ENCODE assay signal across 1 cellular context in the genomic region with DNA sequence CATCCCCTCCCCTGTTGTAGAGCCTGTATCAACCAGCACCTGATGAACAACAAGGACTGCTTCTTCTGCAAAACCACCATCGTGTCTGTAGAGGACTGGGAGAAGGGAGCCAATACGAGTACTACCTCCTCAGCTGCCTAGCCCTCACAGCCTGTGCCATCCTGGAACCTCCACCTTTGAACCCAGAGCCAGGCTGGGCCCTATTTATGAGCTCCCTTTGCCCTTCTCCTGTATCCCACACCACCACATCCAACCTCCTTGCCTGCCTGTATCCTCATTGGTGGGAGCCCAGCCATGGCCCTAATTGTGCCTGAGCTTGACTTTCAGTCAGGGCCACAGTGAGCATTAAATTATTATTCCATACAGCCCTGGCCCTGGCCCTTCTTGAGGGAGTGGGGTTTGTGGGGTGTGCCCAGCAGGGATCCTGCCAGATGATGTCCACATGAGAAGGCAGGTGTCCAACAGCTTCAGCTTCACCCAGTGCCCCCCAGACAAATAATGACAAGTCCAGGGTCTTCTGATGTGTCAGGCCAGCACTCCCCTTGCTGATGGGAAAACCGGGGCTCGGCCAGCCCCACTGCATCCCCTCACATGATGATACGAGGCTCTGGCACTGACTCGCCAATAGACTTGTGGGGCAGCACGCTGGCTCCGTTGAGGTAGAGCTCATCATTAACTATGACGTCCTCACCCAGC.
TF ChIP-seq lines count a peak whose summit lies in the region.

No MANE protein-coding gene starts in this region.

TF ChIP-seq in GM23338, 12 proteins besides CTCF, POLR2A, EP300 and RAD21:
- TF ChIP-seq POLR2AphosphoS5 (IDR thresholded peaks at IDR 0.05; ENCODE audit: low read depth) (0 out of 2 replicates have a peak, but pooled peaks have one; percentile 7), NANOG (IDR thresholded peaks at IDR 0.05; ENCODE audit: borderline replicate concordance) (no peak)
- TF ChIP-seq, protein P1, sequence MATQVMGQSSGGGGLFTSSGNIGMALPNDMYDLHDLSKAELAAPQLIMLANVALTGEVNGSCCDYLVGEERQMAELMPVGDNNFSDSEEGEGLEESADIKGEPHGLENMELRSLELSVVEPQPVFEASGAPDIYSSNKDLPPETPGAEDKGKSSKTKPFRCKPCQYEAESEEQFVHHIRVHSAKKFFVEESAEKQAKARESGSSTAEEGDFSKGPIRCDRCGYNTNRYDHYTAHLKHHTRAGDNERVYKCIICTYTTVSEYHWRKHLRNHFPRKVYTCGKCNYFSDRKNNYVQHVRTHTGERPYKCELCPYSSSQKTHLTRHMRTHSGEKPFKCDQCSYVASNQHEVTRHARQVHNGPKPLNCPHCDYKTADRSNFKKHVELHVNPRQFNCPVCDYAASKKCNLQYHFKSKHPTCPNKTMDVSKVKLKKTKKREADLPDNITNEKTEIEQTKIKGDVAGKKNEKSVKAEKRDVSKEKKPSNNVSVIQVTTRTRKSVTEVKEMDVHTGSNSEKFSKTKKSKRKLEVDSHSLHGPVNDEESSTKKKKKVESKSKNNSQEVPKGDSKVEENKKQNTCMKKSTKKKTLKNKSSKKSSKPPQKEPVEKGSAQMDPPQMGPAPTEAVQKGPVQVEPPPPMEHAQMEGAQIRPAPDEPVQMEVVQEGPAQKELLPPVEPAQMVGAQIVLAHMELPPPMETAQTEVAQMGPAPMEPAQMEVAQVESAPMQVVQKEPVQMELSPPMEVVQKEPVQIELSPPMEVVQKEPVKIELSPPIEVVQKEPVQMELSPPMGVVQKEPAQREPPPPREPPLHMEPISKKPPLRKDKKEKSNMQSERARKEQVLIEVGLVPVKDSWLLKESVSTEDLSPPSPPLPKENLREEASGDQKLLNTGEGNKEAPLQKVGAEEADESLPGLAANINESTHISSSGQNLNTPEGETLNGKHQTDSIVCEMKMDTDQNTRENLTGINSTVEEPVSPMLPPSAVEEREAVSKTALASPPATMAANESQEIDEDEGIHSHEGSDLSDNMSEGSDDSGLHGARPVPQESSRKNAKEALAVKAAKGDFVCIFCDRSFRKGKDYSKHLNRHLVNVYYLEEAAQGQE (IDR thresholded peaks at IDR 0.05; ENCODE audit: unreplicated experiment), result no peak
